In genomic region chr1:33332357-33332789, GRCh38 we compare ENCODE assay signal across 14 cellular contexts. TPM values are rescaled to one million over a fixed set of nuclear protein-coding genes. Genes with fewer than 3 reads are reported as not detected.
DNase-seq lines count a peak whose midpoint lies in the region; ATAC-seq and TF ChIP-seq lines count a peak whose summit lies in the region.
"Had no signal": no experiment of that assay in that cellular context is flagged by ENCODE, and none has a peak within 500 bp of the region (broad histone marks: within the 10 kb centered on the region; RNA-seq: fewer than 3 reads in every experiment).

No MANE protein-coding gene starts in this region.

- peak overlapping the region; percentile 3 for H2BK5ac ChIP-seq in trophoblast cell (ENCODE audit: low read depth, low read length, poor library complexity)

- peaks cover 4% of the 10 kb centered on the region for H3K79me2 ChIP-seq in trophoblast cell (ENCODE audit: control insufficient read depth, insufficient read depth, low read length, poor library complexity)
- peaks cover 55% of the 10 kb centered on the region for H3K79me2 ChIP-seq in PC-9 (ENCODE audit: low read depth)

- H3K27me3 ChIP-seq in trophoblast cell (ENCODE audit: insufficient read depth, low read length), result no peaks in the 10 kb centered on the region
- H3K27me3 ChIP-seq in PC-9 (ENCODE audit: insufficient read depth, low read depth), result no peaks in the 10 kb centered on the region

- no TSS peak for BruUV-seq in PC-9 (replicated peaks; lab: Mats Ljungman, UMichigan)

- no peak overlapping the region for H4K12ac ChIP-seq in trophoblast cell (ENCODE audit: low read depth, low read length)

- CTCF ChIA-PET in PC-9 (lab: Charles Lee), result interaction anchor here (0.5 kb wide), 1 partner anchor 856 kb away, joined by 7 read pairs; no protein-coding TSS in a partner anchor

- no peak overlapping the region for H3K4me2 ChIP-seq in trophoblast cell (ENCODE audit: low read length)
- H3K4me2 ChIP-seq in PC-9, result no peak overlapping the region

- no peak overlapping the region for H3K9ac ChIP-seq in trophoblast cell (ENCODE audit: low read length)

- no peak overlapping the region for H3K4me3 Mint-ChIP-seq in activated T-helper 17 cell treated with anti-CD3 and anti-CD28 coated beads, Interleukin-2, amount 50 U/mL, for 72 hours

- intact Hi-C loops in PC-9 (cut with micrococcal nuclease; ENCODE audit: unreplicated experiment), result no loop called here

- H3K9me3 Mint-ChIP-seq in activated T-helper 17 cell treated with anti-CD3 and anti-CD28 coated beads, Interleukin-2, amount 50 U/mL, for 72 hours, result no peaks in the 10 kb centered on the region

- H4K91ac ChIP-seq in trophoblast cell (ENCODE audit: low read depth, low read length), result no peak overlapping the region

- H3K9me2 ChIP-seq in PC-9 (ENCODE audit: insufficient read depth), result no peaks in the 10 kb centered on the region

- H3K36me3 ChIP-seq in trophoblast cell (ENCODE audit: control insufficient read depth in 1 of 2, insufficient read depth in 2 of 2, low read length in 2 of 2) (peaks cover 54 to 76% of the 10 kb centered on the region in 2 experiments), PC-9 (ENCODE audit: low read depth) (peaks cover 71% of the 10 kb centered on the region)

- H3K36me3 Mint-ChIP-seq in activated T-helper 17 cell treated with anti-CD3 and anti-CD28 coated beads, Interleukin-2, amount 50 U/mL, for 72 hours (ENCODE audit: low read depth), result peaks cover 79% of the 10 kb centered on the region

- H3K4me3 ChIP-seq in AG10803 (ENCODE audit: low read length) (no peak overlapping the region), trophoblast cell (ENCODE audit: low read depth, low read length) (no peak overlapping the region), PC-9 (no peak overlapping the region)

- H3K14ac ChIP-seq in trophoblast cell (ENCODE audit: low read length), result no peak overlapping the region

- H3K9me3 ChIP-seq in trophoblast cell (ENCODE audit: insufficient read depth, low read depth, low read length), result peaks cover 3% of the 10 kb centered on the region
- no peaks in the 10 kb centered on the region for H3K9me3 ChIP-seq in PC-9 (ENCODE audit: insufficient read depth, low read depth)

- peaks cover 2% of the 10 kb centered on the region for H3K79me1 ChIP-seq in trophoblast cell (ENCODE audit: low read length)

- no peak overlapping the region for H2AK5ac ChIP-seq in trophoblast cell (ENCODE audit: low read length)

- H3F3A ChIP-seq in PC-9 (ENCODE audit: insufficient read depth, low read depth), result peaks cover 48% of the 10 kb centered on the region

- no peak overlapping the region for H3K27ac ChIP-seq in trophoblast cell (ENCODE audit: low read depth, low read length)
- no peak overlapping the region for H3K27ac ChIP-seq in PC-9
- H3K27ac ChIP-seq: HL-60 had no signal

- H3K4ac ChIP-seq in trophoblast cell (ENCODE audit: low read depth, low read length), result no peak overlapping the region

- no peak for TF ChIP-seq CTCF in AG10803 (conservative IDR thresholded peaks at IDR 0.05; ENCODE audit: low read length)
- no peak for TF ChIP-seq CTCF in PC-9 (conservative IDR thresholded peaks at IDR 0.05)

- H4K8ac ChIP-seq in trophoblast cell (ENCODE audit: low read depth, low read length), result no peak overlapping the region

- no peak overlapping the region for H2BK120ac ChIP-seq in trophoblast cell (ENCODE audit: insufficient read depth, low read length, poor library complexity)

- no peaks in the 10 kb centered on the region for H3K27me3 Mint-ChIP-seq in activated T-helper 17 cell treated with anti-CD3 and anti-CD28 coated beads, Interleukin-2, amount 50 U/mL, for 72 hours

- POLR2A ChIA-PET in PC-9 (lab: Charles Lee; ENCODE audit: unreplicated experiment), result no interaction called here

- peaks cover 79% of the 10 kb centered on the region for H4K20me1 ChIP-seq in PC-9 (ENCODE audit: insufficient read depth)

- H2AFZ ChIP-seq in trophoblast cell (ENCODE audit: insufficient read depth, low read length, poor library complexity) (no peak overlapping the region), PC-9 (no peak overlapping the region)

- H3K23ac ChIP-seq in trophoblast cell (ENCODE audit: low read length), result no peak overlapping the region

- DNase-seq in AG10803 (ENCODE audit: low read depth), result peak; percentile 57
- DNase-seq in fibroblast of peridontal ligament (ENCODE audit: extremely low read depth), result peak; percentile 88
- DNase-seq in trophoblast cell, result no peak
- no peak for DNase-seq in PC-9
- DNase-seq in T1000 (lab: John Stamatoyannopoulos, UW), result no peak
- DNase-seq: activated T-cell treated with anti-CD3 and anti-CD28 coated beads, Interleukin-2, amount 50 U/mL, for 1 hour; dermis blood vessel endothelial cell; NCI-H1092 treated with DMSO at 0.1 percent for 48 hours had no signal

- no peak overlapping the region for H2BK12ac ChIP-seq in trophoblast cell (ENCODE audit: low read length)

- no CpG with 5 or more reads among the region's 10 CpGs for WGBS in trophoblast cell (ENCODE audit: extremely low coverage, insufficient coverage, insufficient read length)

- no peaks in the 10 kb centered on the region for H3K4me1 Mint-ChIP-seq in activated T-helper 17 cell treated with anti-CD3 and anti-CD28 coated beads, Interleukin-2, amount 50 U/mL, for 72 hours

- H3K18ac ChIP-seq in trophoblast cell (ENCODE audit: low read length), result no peak overlapping the region

- H3K27ac Mint-ChIP-seq in activated T-helper 17 cell treated with anti-CD3 and anti-CD28 coated beads, Interleukin-2, amount 50 U/mL, for 72 hours, result peak overlapping the region; percentile 30

- no peak for ATAC-seq in activated T-helper 17 cell treated with anti-CD3 and anti-CD28 coated beads, Interleukin-2, amount 50 U/mL, for 72 hours (replicated peaks)
- ATAC-seq in GM21576 (IDR thresholded peaks at IDR 0.05; ENCODE audit: unreplicated experiment), result no peak
- ATAC-seq in HG03521 (IDR thresholded peaks at IDR 0.05; ENCODE audit: unreplicated experiment), result no peak

- peaks cover 6 to 10% of the 10 kb centered on the region in 2 experiments for H3K4me1 ChIP-seq in trophoblast cell (ENCODE audit: control insufficient read depth in 1 of 2, insufficient read depth in 2 of 2, low read length in 2 of 2)
- 0 out of 2 replicates have a peak, but pooled peaks cover 4% of the 10 kb centered on the region for H3K4me1 ChIP-seq in PC-9 (replicated peaks; ENCODE audit: insufficient read depth)

RNA-seq across cellular contexts. Expression of gene A3GALT2, which starts 11.5 kb away (rescaled TPM):
- not detected for total RNA-seq in activated T-helper 17 cell treated with anti-CD3 and anti-CD28 coated beads, Interleukin-2, amount 50 U/mL, for 72 hours
- polyA plus RNA-seq in trophoblast cell (2013), result not detected in 2 replicates
- not detected in 2 replicates for total RNA-seq in PC-9 (2021)
- total RNA-seq: dermis blood vessel endothelial cell, renal cortical epithelial cell had no signal
- polyA plus RNA-seq: BJ had no signal

Comparison
In these comparisons a context has a peak if more than half of its experiments do, and no peak if none do; other contexts are left out.
1. DNase-seq: peak in AG10803 (single experiment) and fibroblast of peridontal ligament (single experiment); none in trophoblast cell (0 of 2), PC-9 (0 of 2) and T1000 (single experiment).